15 cellular contexts compared by ENCODE assay signal in the genomic region with DNA sequence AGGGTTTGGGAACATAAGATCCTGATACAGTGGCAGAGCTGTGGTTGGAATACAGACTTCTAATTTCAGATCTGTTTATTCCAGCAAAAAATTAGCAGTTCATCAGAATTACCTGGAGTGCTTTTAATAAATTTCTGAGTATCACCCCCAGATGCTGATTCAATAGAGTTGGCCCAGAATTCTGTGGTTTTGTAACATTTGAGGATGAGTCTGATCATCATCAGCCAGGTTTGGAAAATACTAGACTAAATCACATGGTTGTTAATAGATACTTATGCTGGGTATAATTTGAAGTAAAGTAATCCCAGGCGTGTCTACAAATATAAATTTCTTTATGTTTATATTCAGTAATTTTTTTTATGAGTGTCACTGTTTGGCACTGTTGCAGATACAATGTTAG. TPM values are rescaled to one million over a fixed set of nuclear protein-coding genes. Genes with fewer than 3 reads are reported as not detected.
A peak's percentile ranks its signal among the peaks of the same experiment; 100 is the strongest.
DNase-seq lines count a peak whose midpoint lies in the region; ATAC-seq, FAIRE-seq and TF ChIP-seq lines count a peak whose summit lies in the region.
"Had no signal": no experiment of that assay in that cellular context is flagged by ENCODE, and none has a peak within 500 bp of the region (broad histone marks: within the 10 kb centered on the region; RNA-seq: fewer than 3 reads in every experiment).

No MANE protein-coding gene starts in this region.

- peak overlapping the region; percentile 3 for H3K27ac Mint-ChIP-seq in activated T-cell treated with anti-CD3 and anti-CD28 coated beads, Interleukin-2, amount 50 U/mL, for 72 hours
- H3K27ac Mint-ChIP-seq in activated T-cell treated with anti-CD3 and anti-CD28 coated beads, Interleukin-2, amount 50 U/mL, for 24 hours: no peak overlapping the region
- peak overlapping the region; percentile 14 for H3K27ac Mint-ChIP-seq in endothelial cell (ENCODE audit: unreplicated experiment)

- no peak for ATAC-seq in activated T-cell treated with anti-CD3 and anti-CD28 coated beads, Interleukin-2, amount 50 U/mL, for 72 hours (replicated peaks in 1 of 2)
- ATAC-seq in GM21447 (IDR thresholded peaks at IDR 0.05; ENCODE audit: unreplicated experiment): no peak
- no peak for ATAC-seq in GM19397 (IDR thresholded peaks at IDR 0.05; ENCODE audit: unreplicated experiment)
- ATAC-seq in activated CD4-positive, CD25-positive, alpha-beta regulatory T cell treated with anti-CD3 and anti-CD28 coated beads, Interleukin-2, amount 50 U/mL, for 24 hours: no peak
- ATAC-seq in GM21786 (IDR thresholded peaks at IDR 0.05; ENCODE audit: unreplicated experiment): no peak

- no peak for TF ChIP-seq CTCF in endothelial cell (IDR thresholded peaks at IDR 0.05; ENCODE audit: unreplicated experiment)

- H3K4me3 Mint-ChIP-seq in activated T-cell treated with anti-CD3 and anti-CD28 coated beads, Interleukin-2, amount 50 U/mL, for 72 hours: no peak overlapping the region
- no peak overlapping the region for H3K4me3 Mint-ChIP-seq in activated T-cell treated with anti-CD3 and anti-CD28 coated beads, Interleukin-2, amount 50 U/mL, for 24 hours
- no peak overlapping the region for H3K4me3 Mint-ChIP-seq in endothelial cell (ENCODE audit: unreplicated experiment)
- H3K4me3 Mint-ChIP-seq: CD14-positive monocyte had no signal

- peaks cover 35% of the 10 kb centered on the region for H3K4me1 Mint-ChIP-seq in activated T-cell treated with anti-CD3 and anti-CD28 coated beads, Interleukin-2, amount 50 U/mL, for 72 hours (ENCODE audit: low read depth)
- peaks cover 37% of the 10 kb centered on the region for H3K4me1 Mint-ChIP-seq in activated T-cell treated with anti-CD3 and anti-CD28 coated beads, Interleukin-2, amount 50 U/mL, for 24 hours (ENCODE audit: low read depth)
- H3K4me1 Mint-ChIP-seq in endothelial cell (ENCODE audit: unreplicated experiment): peaks cover 2% of the 10 kb centered on the region

- peak; percentile 38 for FAIRE-seq in islet of Langerhans (lab: Jason Lieb, UNC)
- FAIRE-seq: GM12892, GM18507 had no signal

- H3K27me3 Mint-ChIP-seq in activated T-cell treated with anti-CD3 and anti-CD28 coated beads, Interleukin-2, amount 50 U/mL, for 72 hours (ENCODE audit: low read depth): no peaks in the 10 kb centered on the region
- H3K27me3 Mint-ChIP-seq in activated T-cell treated with anti-CD3 and anti-CD28 coated beads, Interleukin-2, amount 50 U/mL, for 24 hours: no peaks in the 10 kb centered on the region
- H3K27me3 Mint-ChIP-seq in endothelial cell (ENCODE audit: unreplicated experiment): no peaks in the 10 kb centered on the region
- H3K27me3 Mint-ChIP-seq: CD4-positive, alpha-beta memory T cell had no signal

- no peaks in the 10 kb centered on the region for H3K9me3 Mint-ChIP-seq in activated T-cell treated with anti-CD3 and anti-CD28 coated beads, Interleukin-2, amount 50 U/mL, for 72 hours
- no peaks in the 10 kb centered on the region for H3K9me3 Mint-ChIP-seq in activated T-cell treated with anti-CD3 and anti-CD28 coated beads, Interleukin-2, amount 50 U/mL, for 24 hours
- H3K9me3 Mint-ChIP-seq in endothelial cell (ENCODE audit: unreplicated experiment): no peaks in the 10 kb centered on the region
- H3K9me3 Mint-ChIP-seq: CD14-positive monocyte; CD4-positive, alpha-beta memory T cell had no signal

- peaks cover 6 to 16% of the 10 kb centered on the region in 2 donors for H3K36me3 Mint-ChIP-seq in activated T-cell treated with anti-CD3 and anti-CD28 coated beads, Interleukin-2, amount 50 U/mL, for 72 hours (ENCODE audit: insufficient read depth in 2 of 2)
- H3K36me3 Mint-ChIP-seq in activated T-cell treated with anti-CD3 and anti-CD28 coated beads, Interleukin-2, amount 50 U/mL, for 24 hours (ENCODE audit: low read depth): peaks cover 59% of the 10 kb centered on the region
- H3K36me3 Mint-ChIP-seq in endothelial cell (ENCODE audit: low read depth, unreplicated experiment): peaks cover 11% of the 10 kb centered on the region

- DNase-seq in activated T-cell treated with anti-CD3 and anti-CD28 coated beads, Interleukin-2, amount 50 U/mL, for 72 hours: no peak
- no peak for DNase-seq in activated T-cell treated with anti-CD3 and anti-CD28 coated beads, Interleukin-2, amount 50 U/mL, for 24 hours
- no peak for DNase-seq in endothelial cell (ENCODE audit: low spot score)
- DNase-seq: CD4-positive, alpha-beta memory T cell; DMS153; DMS79; GDM1 had no signal

RNA-seq across cellular contexts. Expression of gene USPL1, which starts 4.8 kb away (rescaled TPM):
- 10 to 100 TPM; 17.8 to 18.2 TPM for total RNA-seq in activated T-cell treated with anti-CD3 and anti-CD28 coated beads, Interleukin-2, amount 50 U/mL, for 72 hours
- 21.1 TPM for total RNA-seq in endothelial cell (ENCODE audit: unreplicated experiment)
